Comparison of ENCODE assay signal across 14 cellular contexts in genomic region chr4:168908859-168909390, GRCh38.
DNase-seq lines count a peak whose midpoint lies in the region; ATAC-seq, FAIRE-seq and TF ChIP-seq lines count a peak whose summit lies in the region.
"Had no signal": no experiment of that assay in that cellular context is flagged by ENCODE, and none has a peak within 500 bp of the region (broad histone marks: within the 10 kb centered on the region; RNA-seq: fewer than 3 reads in every experiment).

No MANE protein-coding gene starts in this region.

- peak overlapping the region; percentile 22; the same call in 1 of the 2 replicates for H3K27ac ChIP-seq in HUES6 (ENCODE audit: low read depth, low read length)
- no peak overlapping the region for H3K27ac ChIP-seq in left lung
- H3K27ac ChIP-seq in small intestine (ENCODE audit: low read depth in 1 of 2, low read length in 1 of 2) = no peak overlapping the region

- no peak for DNase-seq in left lung
- peak; percentile 17 for DNase-seq in small intestine
- DNase-seq in OCI-M2 (lab: John Stamatoyannopoulos, UW; ENCODE audit: unreplicated experiment) = no peak
- no peak for DNase-seq in putamen (ENCODE audit: low spot score)
- no peak for DNase-seq in activated naive CD4-positive, alpha-beta T cell treated with Interleukin-2 at 50 U/mL for 16 hours
- DNase-seq in activated CD4-positive, alpha-beta T cell treated with anti-CD3 and anti-CD28 coated beads, Interleukin-2, amount 50 U/mL, for 48 hours = no peak
- DNase-seq: activated CD8-positive, alpha-beta T cell treated with anti-CD3 and anti-CD28 coated beads for 36 hours; DMS53; naive thymus-derived CD4-positive, alpha-beta T cell; NCI-H1092; stimulated activated naive CD8-positive, alpha-beta T cell treated with anti-CD3 and anti-CD28 coated beads, Interleukin-15, amount 100 ng/mL, for 72 hours had no signal

- TF ChIP-seq CTCF in left lung (IDR thresholded peaks at IDR 0.05) = no peak

- intact Hi-C loops in left lung (cut with DNase I) = loop anchor here in 1 of 2 donors (10.0 kb wide), 1 partner anchor 394 kb away; no protein-coding TSS in a partner anchor

- peak; percentile 62 for FAIRE-seq in colon (lab: Jason Lieb, UNC)
- no peak for FAIRE-seq in small intestine (lab: Jason Lieb, UNC)
- FAIRE-seq: H54 had no signal

- H3K9me3 ChIP-seq in HUES6 (ENCODE audit: control insufficient read depth, insufficient read depth, low read depth, low read length) (no peaks in the 10 kb centered on the region), left lung (no peaks in the 10 kb centered on the region), small intestine (ENCODE audit: control insufficient read depth, low read depth) (no peaks in the 10 kb centered on the region)

- H3K4me3 ChIP-seq in HUES6 (ENCODE audit: low read depth, low read length) (no peak overlapping the region), left lung (no peak overlapping the region), small intestine (ENCODE audit: low read depth in 1 of 2, low read length in 2 of 2) (no peak overlapping the region)

- 25 to 44% (median 36%) methylated on average over 3 of the region's 3 CpGs for WGBS in small intestine, 3 donors

- H3K27me3 ChIP-seq in HUES6 (ENCODE audit: control insufficient read depth, insufficient read depth, low read length) = no peaks in the 10 kb centered on the region
- no peaks in the 10 kb centered on the region for H3K27me3 ChIP-seq in left lung
- H3K27me3 ChIP-seq in small intestine (ENCODE audit: control insufficient read depth in 2 of 2, insufficient read depth in 2 of 2, low read length in 2 of 2) = no peaks in the 10 kb centered on the region

- no peak overlapping the region for H3K9ac ChIP-seq in HUES6 (ENCODE audit: low read length)

- peak; percentile 42 for ATAC-seq in left lung
- ATAC-seq: activated CD8-positive, alpha-beta T cell treated with anti-CD3 and anti-CD28 coated beads for 36 hours; naive thymus-derived CD4-positive, alpha-beta T cell; stimulated activated naive CD8-positive, alpha-beta T cell treated with anti-CD3 and anti-CD28 coated beads, Interleukin-15, amount 100 ng/mL, for 72 hours had no signal

- H3K4me1 ChIP-seq in HUES6 (ENCODE audit: control insufficient read depth, insufficient read depth, low read length) = peaks cover 11% of the 10 kb centered on the region; the same call in 1 of the 2 replicates
- no peaks in the 10 kb centered on the region for H3K4me1 ChIP-seq in left lung
- no peaks in the 10 kb centered on the region for H3K4me1 ChIP-seq in small intestine (ENCODE audit: control insufficient read depth in 2 of 2, insufficient read depth in 1 of 2, low read depth in 1 of 2, low read length in 1 of 2)

- H3K36me3 ChIP-seq in HUES6 (ENCODE audit: control insufficient read depth, insufficient read depth, low read length) (peaks cover 33% of the 10 kb centered on the region), left lung (peaks cover 2 to 6% of the 10 kb centered on the region in 2 donors), small intestine (ENCODE audit: control insufficient read depth in 2 of 2, insufficient read depth in 2 of 2, low read length in 2 of 2) (peaks cover 2 to 7% of the 10 kb centered on the region in 2 donors)
